Comparison of ENCODE assay signal across 13 cellular contexts in the genomic region with DNA sequence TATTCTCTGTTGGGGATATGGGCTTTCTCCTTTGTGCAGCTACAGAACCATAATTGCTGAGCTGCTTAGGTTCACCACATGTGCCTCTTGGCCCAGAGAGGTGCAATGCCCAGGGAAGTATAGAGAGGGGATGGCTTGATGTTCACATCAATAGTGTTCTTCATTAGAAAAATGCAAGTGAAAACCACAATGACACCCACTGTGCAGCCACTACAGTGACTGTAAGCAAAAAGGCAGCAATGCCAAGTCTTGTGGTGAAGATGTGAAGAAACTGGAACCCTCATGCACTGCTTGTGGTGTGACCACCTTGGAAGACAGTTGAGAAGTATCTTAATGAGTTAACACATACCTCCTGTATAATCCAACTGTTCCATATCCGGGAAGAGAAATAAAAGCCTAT.
"Had no signal": no experiment of that assay in that cellular context is flagged by ENCODE, and none has a peak within 500 bp of the region (broad histone marks: within the 10 kb centered on the region; RNA-seq: fewer than 3 reads in every experiment).

No MANE protein-coding gene starts in this region.

- H3K9me3 ChIP-seq: colonic mucosa, gastroesophageal sphincter, lower lobe of right lung, psoas muscle, sigmoid colon, tibial artery had no signal

- H3K36me3 ChIP-seq: colonic mucosa, gastroesophageal sphincter, lower lobe of right lung, sigmoid colon, tibial artery had no signal

- H3K27me3 ChIP-seq: colonic mucosa, gastroesophageal sphincter, sigmoid colon, tibial artery had no signal

- DNase-seq: activated CD4-positive, alpha-beta T cell treated with anti-CD3 and anti-CD28 coated beads for 4 hours; activated CD8-positive, alpha-beta memory T cell treated with anti-CD3 and anti-CD28 coated beads, Interleukin-2, amount 50 U/mL, for 48 hours; activated naive CD4-positive, alpha-beta T cell treated with Interleukin-2 at 50 U/mL for 16 hours; central memory CD4-positive, alpha-beta T cell; colonic mucosa; left colon; lower lobe of right lung; midbrain; psoas muscle; sigmoid colon; stimulated activated CD4-positive, alpha-beta T cell treated with anti-CD3 and anti-CD28 coated beads, Interleukin-1b, Interleukin-23, amount 100 ng/mL, for 48 hours; tibial artery had no signal

- H3K4me3 ChIP-seq: colonic mucosa, gastroesophageal sphincter, lower lobe of right lung, psoas muscle, sigmoid colon, tibial artery had no signal

- ATAC-seq: gastroesophageal sphincter, left colon, lower lobe of right lung, psoas muscle had no signal
